Comparison of ENCODE assay signal across 10 cellular contexts in genomic region chr9:77588319-77588937, GRCh38. TPM values are rescaled to one million over a fixed set of nuclear protein-coding genes. Genes with fewer than 3 reads are reported as not detected.
DNase-seq lines count a peak whose midpoint lies in the region; ATAC-seq, FAIRE-seq and TF ChIP-seq lines count a peak whose summit lies in the region.
"Had no signal": no experiment of that assay in that cellular context is flagged by ENCODE, and none has a peak within 500 bp of the region (broad histone marks: within the 10 kb centered on the region; RNA-seq: fewer than 3 reads in every experiment).

No MANE protein-coding gene starts in this region.

- POLR2A ChIA-PET in PC-3 (lab: Charles Lee; ENCODE audit: unreplicated experiment) = interaction anchor here (0.7 to 0.8 kb wide), 3 partner anchors 51 to 145 kb away, joined by 3 to 4 read pairs (median 3); no protein-coding TSS in a partner anchor
- POLR2A ChIA-PET in CD4-positive, alpha-beta memory T cell (lab: Charles Lee; ENCODE audit: partially characterized antibody) = no interaction called here

- H3K4me3 Mint-ChIP-seq in CD4-positive, alpha-beta memory T cell = no peak overlapping the region

- peaks cover 9% of the 10 kb centered on the region for H3F3A ChIP-seq in PC-3 (ENCODE audit: low read length, unreplicated experiment)

- no peaks in the 10 kb centered on the region for H3K36me3 ChIP-seq in PC-3 (ENCODE audit: low read depth, low read length)
- no peaks in the 10 kb centered on the region for H3K36me3 ChIP-seq in pancreas
- no peaks in the 10 kb centered on the region for H3K36me3 ChIP-seq in CD4-positive, alpha-beta memory T cell (ENCODE audit: insufficient read depth, low read length)
- H3K36me3 ChIP-seq: upper lobe of left lung had no signal

- H3K79me2 ChIP-seq in PC-3 (ENCODE audit: low read length) = no peaks in the 10 kb centered on the region

- peaks cover 0 to 5% (median 1%) of the 10 kb centered on the region in 4 donors for H3K4me1 Mint-ChIP-seq in CD4-positive, alpha-beta memory T cell

- peak overlapping the region; percentile 84 for H3K4me2 ChIP-seq in PC-3 (ENCODE audit: low read length)

- FAIRE-seq in pancreas (lab: Jason Lieb, UNC) = no peak

- no peak for TF ChIP-seq CTCF in PC-3 (conservative IDR thresholded peaks at IDR 0.05; ENCODE audit: low read depth, low read length)
- no peak for TF ChIP-seq CTCF in fibroblast of mammary gland (conservative IDR thresholded peaks at IDR 0.05; ENCODE audit: control insufficient read depth, insufficient read depth, low read depth, low read length)
- TF ChIP-seq CTCF in pancreas (IDR thresholded peaks at IDR 0.05) = no peak

- ATAC-seq in PC-3 = peak; percentile 72
- ATAC-seq in pancreas = peak in 3 of 4 donors; percentile 30 to 63 (median 54)
- ATAC-seq in GM21619 (IDR thresholded peaks at IDR 0.05; ENCODE audit: unreplicated experiment) = no peak
- ATAC-seq in GM19351 (IDR thresholded peaks at IDR 0.05; ENCODE audit: unreplicated experiment) = no peak

- H3K36me3 Mint-ChIP-seq in CD4-positive, alpha-beta memory T cell = no peaks in the 10 kb centered on the region

- intact Hi-C loops in PC-3 (cut with micrococcal nuclease) (loop anchor here (2.0 to 5.0 kb wide), 4 partner anchors 64 to 162 kb away; no protein-coding TSS in a partner anchor), pancreas (cut with DNase I) (no loop called here)
- intact Hi-C loops in CD4-positive, alpha-beta memory T cell (cut with micrococcal nuclease) = no loop called here

- H3K27ac Mint-ChIP-seq in CD4-positive, alpha-beta memory T cell = no peak overlapping the region

- no peaks in the 10 kb centered on the region for H4K20me1 ChIP-seq in PC-3 (ENCODE audit: low read length)

- no peaks in the 10 kb centered on the region for H3K9me2 ChIP-seq in PC-3 (replicated peaks; ENCODE audit: low read length)

- DNase-seq in GM03348 (ENCODE audit: low spot score) (peak; percentile 86), PC-3 (peak; percentile 88), fibroblast of mammary gland (ENCODE audit: low read depth) (peak; percentile 94), pancreas (no peak)
- DNase-seq in CD4-positive, alpha-beta memory T cell = no peak
- DNase-seq in activated CD8-positive, alpha-beta memory T cell treated with anti-CD3 and anti-CD28 coated beads, Interleukin-2, amount 50 U/mL, for 4 hours = no peak
- DNase-seq: NCI-H2171 treated with DMSO at 0.1 percent for 48 hours had no signal

- no peaks in the 10 kb centered on the region for H3K9me3 Mint-ChIP-seq in CD4-positive, alpha-beta memory T cell

- WGBS in pancreas, 2 donors = 67 to 71% methylated on average over 2 of the region's 2 CpGs

- peak overlapping the region; percentile 89 for H3K9ac ChIP-seq in PC-3 (ENCODE audit: low read length)

- H3K4me3 ChIP-seq in PC-3 (ENCODE audit: low read length) (peak overlapping the region; percentile 54), fibroblast of mammary gland (ENCODE audit: control insufficient read depth, low read depth, low read length) (no peak overlapping the region), pancreas (no peak overlapping the region)
- H3K4me3 ChIP-seq in CD4-positive, alpha-beta memory T cell (ENCODE audit: low read length in 2 of 2) = no peak overlapping the region
- H3K4me3 ChIP-seq: upper lobe of left lung had no signal

- H3K27me3 Mint-ChIP-seq in CD4-positive, alpha-beta memory T cell = peaks cover 12 to 16% of the 10 kb centered on the region in 2 donors

- BruUV-seq in PC-3 (replicated peaks; lab: Mats Ljungman, UMichigan) = TSS peak; percentile 89

- no peak overlapping the region for H2AFZ ChIP-seq in PC-3 (ENCODE audit: low read length)

- H3K4me1 ChIP-seq in PC-3 (ENCODE audit: insufficient read depth, low read length) (peaks cover 28% of the 10 kb centered on the region), pancreas (no peaks in the 10 kb centered on the region)
- H3K4me1 ChIP-seq in CD4-positive, alpha-beta memory T cell (ENCODE audit: insufficient read depth, low read length) = no peaks in the 10 kb centered on the region

- H3K9me3 ChIP-seq in PC-3 (ENCODE audit: low read length) (no peaks in the 10 kb centered on the region), pancreas (no peaks in the 10 kb centered on the region)
- H3K9me3 ChIP-seq in CD4-positive, alpha-beta memory T cell (ENCODE audit: control insufficient read depth in 1 of 2, low read length in 2 of 2) = no peaks in the 10 kb centered on the region
- H3K9me3 ChIP-seq: upper lobe of left lung had no signal

- no peaks in the 10 kb centered on the region for H3K27me3 ChIP-seq in PC-3 (ENCODE audit: low read length)
- no peaks in the 10 kb centered on the region for H3K27me3 ChIP-seq in pancreas
- no peaks in the 10 kb centered on the region for H3K27me3 ChIP-seq in CD4-positive, alpha-beta memory T cell (ENCODE audit: insufficient read depth, low read length)
- H3K27me3 ChIP-seq: upper lobe of left lung had no signal

- peak overlapping the region; percentile 99 for H3K27ac ChIP-seq in PC-3 (ENCODE audit: low read length)
- H3K27ac ChIP-seq in pancreas = peak overlapping the region in 1 of 4 donors; percentile 33
- H3K27ac ChIP-seq in CD4-positive, alpha-beta memory T cell (ENCODE audit: low read depth, low read length) = no peak overlapping the region

- CTCF ChIA-PET in PC-3 (lab: Charles Lee) = interaction anchor here (0.7 to 1.4 kb wide), 2 partner anchors 60 to 80 kb away, joined by 5 to 8 read pairs; partner anchors contain the start of gene GNA14
- CTCF ChIA-PET in CD4-positive, alpha-beta memory T cell (lab: Charles Lee; ENCODE audit: partially characterized antibody) = no interaction called here

RNA-seq across cellular contexts. Expression of gene GNA14, which starts 59.7 kb away (rescaled TPM):
- total RNA-seq in PC-3 (2014; rRNA removed) = 1.2 and 2.5 TPM in 2 replicates
- 1 to 10 TPM in 5 of 6 donors, under 1 TPM in 1; 0.92 to 2.0 (median 1.4) TPM for total RNA-seq in pancreas
- 1 to 10 TPM; 1.3 to 1.8 TPM for polyA plus RNA-seq in pancreas
- total RNA-seq in CD4-positive, alpha-beta memory T cell = not detected
- polyA plus RNA-seq in CD4-positive, alpha-beta memory T cell = not detected

Comparison
In these comparisons a context has a peak if more than half of its experiments do, and no peak if none do; other contexts are left out.
1. DNase-seq: peak in GM03348 (single experiment), PC-3 (single experiment) and fibroblast of mammary gland (single experiment); none in pancreas (0 of 6), CD4-positive, alpha-beta memory T cell (0 of 5) and activated CD8-positive, alpha-beta memory T cell treated with anti-CD3 and anti-CD28 coated beads, Interleukin-2, amount 50 U/mL, for 4 hours (single experiment).
2. ATAC-seq: peak in PC-3 (single experiment) and pancreas (3 of 4); none in GM21619 (single experiment) and GM19351 (single experiment).